In genomic region chr10:86756511-86757109, GRCh38 we compare ENCODE assay signal across 8 cellular contexts. TPM values are rescaled to one million over a fixed set of nuclear protein-coding genes. Genes with fewer than 3 reads are reported as not detected.
DNase-seq lines count a peak whose midpoint lies in the region; ATAC-seq, FAIRE-seq and TF ChIP-seq lines count a peak whose summit lies in the region.

BMPR1A (plus strand) TSS chr10:86756619; CDS start chr10:86876019, 119,400 bp downstream.

- no peak for TF ChIP-seq EP300 in A549 (IDR thresholded peaks at IDR 0.05)

- no peak for FAIRE-seq in A549 (lab: Jason Lieb, UNC)

- H3K4me3 ChIP-seq in A549 = peak within 1 kb of the TSS; percentile 79

- peak within 1 kb of the TSS; percentile 89 for H3K4me2 ChIP-seq in A549

- peak within 1 kb of the TSS; percentile 80 to 93 (median 91) for H3K4me3 Mint-ChIP-seq in naive thymus-derived CD8-positive, alpha-beta T cell

- ATAC-seq in A549 (peak; percentile 61 to 72), GM18502 (IDR thresholded peaks at IDR 0.05; ENCODE audit: poor library complexity, unreplicated experiment) (peak; percentile 44), HG02938 (IDR thresholded peaks at IDR 0.05; ENCODE audit: unreplicated experiment) (peak; percentile 39)
- ATAC-seq in naive thymus-derived CD8-positive, alpha-beta T cell = peak; percentile 6 to 64

- CTCF ChIA-PET in A549 (lab: Yijun Ruan, JAX) (interaction anchor here (1.0 to 1.9 kb wide), 4 partner anchors 33 to 144 kb away, joined by 3 to 5 read pairs (median 4); no protein-coding TSS in a partner anchor), RWPE1 (lab: Yijun Ruan, JAX) (interaction anchor here (0.6 to 1.1 kb wide), 2 partner anchors 68 to 311 kb away, joined by 3 to 5 read pairs; no protein-coding TSS in a partner anchor)

- 10% methylated on average over 2 of the region's 85 CpGs for WGBS in A549 (ENCODE audit: missing lambda C conversion rate)

- H3K27ac ChIP-seq in A549 = peak within 1 kb of the TSS; percentile 98 to 99
- peak within 1 kb of the TSS; percentile 91 for H3K27ac ChIP-seq in RWPE1
- H3K27ac ChIP-seq in epithelial cell of prostate = peak within 1 kb of the TSS; percentile 73

- TF ChIP-seq CTCF in A549 (IDR thresholded peaks at IDR 0.05) (no peak), RWPE1 (conservative IDR thresholded peaks at IDR 0.05; ENCODE audit: low read depth) (no peak)

- DNase-seq in A549 (ENCODE audit: low read depth in 1 of 2, low spot score in 1 of 2) = peak in 1 of 2 experiments; percentile 90
- no peak for DNase-seq in RWPE1 (ENCODE audit: low spot score)
- no peak for DNase-seq in epithelial cell of prostate (ENCODE audit: low read depth, low spot score)
- DNase-seq in naive thymus-derived CD8-positive, alpha-beta T cell = no peak
- DNase-seq in T1000 (lab: John Stamatoyannopoulos, UW) = no peak
- DNase-seq in DMS79 treated with DMSO at 0.1 percent for 48 hours (lab: John Stamatoyannopoulos, UW) = no peak

- peak; percentile 65 for TF ChIP-seq POLR2A in A549 (IDR thresholded peaks at IDR 0.05; ENCODE audit: low read length)

- POLR2A ChIA-PET in A549 (lab: Yijun Ruan, JAX) = interaction anchor here (0.6 to 2.8 kb wide), 12 partner anchors 14 to 357 kb away, joined by 3 to 25 read pairs (median 4); no protein-coding TSS in a partner anchor
- POLR2A ChIA-PET in RWPE1 (lab: Yijun Ruan, JAX; ENCODE audit: low non-redundant PET) = interaction anchor here (0.7 to 1.3 kb wide), 8 partner anchors 14 to 204 kb away, joined by 3 to 5 read pairs (median 4); no protein-coding TSS in a partner anchor
- POLR2A ChIA-PET in naive thymus-derived CD8-positive, alpha-beta T cell (lab: Charles Lee) = interaction anchor here (2.0 kb wide), 1 partner anchor 45 kb away, joined by 9 read pairs; no protein-coding TSS in a partner anchor

- peaks cover 12 to 38% (median 25%) of the 10 kb centered on the region in 4 donors for H3K4me1 Mint-ChIP-seq in naive thymus-derived CD8-positive, alpha-beta T cell

- TF ChIP-seq RAD21 in A549 (conservative IDR thresholded peaks at IDR 0.05 in 1 of 2, IDR thresholded peaks at IDR 0.05 in 1 of 2) = no peak

- H3K27me3 Mint-ChIP-seq in naive thymus-derived CD8-positive, alpha-beta T cell = peaks cover 15 to 42% (median 32%) of the 10 kb centered on the region in 5 donors

- H3K9me3 Mint-ChIP-seq in naive thymus-derived CD8-positive, alpha-beta T cell = peaks cover 0 to 2% (median 0%) of the 10 kb centered on the region in 9 donors

- peak within 1 kb of the TSS; percentile 50 to 90 (median 78) for H3K27ac Mint-ChIP-seq in naive thymus-derived CD8-positive, alpha-beta T cell

- H3K4me1 ChIP-seq in A549 = peaks cover 41% of the 10 kb centered on the region

- no peaks in the 10 kb centered on the region for H3K36me3 Mint-ChIP-seq in naive thymus-derived CD8-positive, alpha-beta T cell

- H3K9me3 ChIP-seq in A549 = no peaks in the 10 kb centered on the region

TF ChIP-seq in A549, 52 proteins besides CTCF, POLR2A, EP300 and RAD21:
- TF ChIP-seq PHF8 (IDR thresholded peaks at IDR 0.05; ENCODE audit: borderline replicate concordance, low read depth) (0 out of 2 replicates have a peak, but pooled peaks have one; percentile 16), JUN (IDR thresholded peaks at IDR 0.05) (peak in 1 of 2 experiments; percentile 39; a peak in 2 of 5 replicates), ELK1 (IDR thresholded peaks at IDR 0.05; ENCODE audit: low read depth, low read length) (no peak), PBX3 (IDR thresholded peaks at IDR 0.05) (no peak)

RNA-seq across cellular contexts. Expression of gene BMPR1A, which starts in this region (rescaled TPM):
- polyA plus RNA-seq in A549 (2011; rRNA removed) (34.6 and 39.0 TPM in 2 replicates), A549 (2017; fragmentation: RNase III; extraction: RNeasy Plus Mini Kit Qiagen cat#74134 plus additional on column Dnase treatment) (24.4 to 25.5 TPM (median 25.5 TPM) in 3 replicates)
- 8.9 and 11.2 TPM in 2 replicates for polyA plus RNA-seq in A549 (2012; cell fraction: cytosol; rRNA removed)
- polyA plus RNA-seq in A549 (2012; cell fraction: nucleus; rRNA removed) = 4.1 and 5.3 TPM in 2 replicates
- 34.9 and 38.9 TPM in 2 replicates for polyA minus RNA-seq in A549 (2011; rRNA and poly(A)+ RNA removed)
- 10 to 100 TPM; 10.4 to 11.0 TPM for total RNA-seq in naive thymus-derived CD8-positive, alpha-beta T cell
- 1 to 10 TPM; 1.1 to 5.2 (median 2.2) TPM for polyA plus RNA-seq in naive thymus-derived CD8-positive, alpha-beta T cell
